16 cellular contexts compared by ENCODE assay signal in genomic region chr4:11004818-11005217, GRCh38.
DNase-seq lines count a peak whose midpoint lies in the region; FAIRE-seq and TF ChIP-seq lines count a peak whose summit lies in the region.
"Had no signal": no experiment of that assay in that cellular context is flagged by ENCODE, and none has a peak within 500 bp of the region (broad histone marks: within the 10 kb centered on the region; RNA-seq: fewer than 3 reads in every experiment).

No MANE protein-coding gene starts in this region.

- no peak overlapping the region for H3K27ac ChIP-seq in H1 (ENCODE audit: low read depth, low read length)
- peak overlapping the region; percentile 74 for H3K27ac ChIP-seq in thymus (ENCODE audit: low read depth)
- no peak overlapping the region for H3K27ac ChIP-seq in A673 (ENCODE audit: low read depth, low read length, poor library complexity, severe bottlenecking)
- H3K27ac ChIP-seq in tibial nerve = no peak overlapping the region
- H3K27ac ChIP-seq: C4-2B, HL-60 had no signal

- POLR2A ChIA-PET in H1 (lab: Charles Lee; ENCODE audit: partially characterized antibody) = no interaction called here
- POLR2A ChIA-PET in A673 (lab: Charles Lee; ENCODE audit: low non-redundant PET) = no interaction called here

- H4K20me1 ChIP-seq in Loucy (ENCODE audit: insufficient read depth, low read length, poor library complexity, severe bottlenecking) (no peaks in the 10 kb centered on the region), H1 (replicated peaks in 1 of 2; ENCODE audit: control insufficient read depth in 1 of 2, insufficient read depth in 2 of 2, low read length in 2 of 2) (no peaks in the 10 kb centered on the region)

- H2BK5ac ChIP-seq in H1 (ENCODE audit: low read depth, low read length) = no peak overlapping the region

- CTCF ChIA-PET in H1 (lab: Charles Lee; ENCODE audit: partially characterized antibody) (interaction anchor here (0.7 to 1.1 kb wide), 4 partner anchors 16 to 449 kb away, joined by 3 read pairs; no protein-coding TSS in a partner anchor), A673 (lab: Charles Lee) (no interaction called here)

- WGBS in H1 (ENCODE audit: extremely low coverage in 1 of 2, insufficient coverage in 1 of 2, insufficient read length in 1 of 2, insufficient replicate concordance in 2 of 2, low coverage in 1 of 2, low lambda C conversion rate in 2 of 2, missing lambda C conversion rate in 1 of 2), 2 experiments = 79% methylated on average over 6 of the region's 6 CpGs; no CpG with 5 or more reads in 1 of the 2 experiments
- WGBS in thymus = 92% methylated on average over 6 of the region's 6 CpGs
- 87 to 92% methylated on average over 6 of the region's 6 CpGs for WGBS in tibial nerve, 2 donors

- no peak overlapping the region for H3K18ac ChIP-seq in H1 (ENCODE audit: extremely low read depth, low read length)

- H2AK5ac ChIP-seq in H1 (ENCODE audit: low read depth, low read length) = no peak overlapping the region

- no peaks in the 10 kb centered on the region for H3K79me1 ChIP-seq in H1 (ENCODE audit: low read depth, low read length)

- H3K4me1 ChIP-seq in Loucy (ENCODE audit: insufficient read depth, low read length, poor library complexity, severe bottlenecking) = peaks cover 22% of the 10 kb centered on the region
- H3K4me1 ChIP-seq in H1 (replicated peaks in 1 of 4; ENCODE audit: control insufficient read depth in 3 of 4, insufficient read depth in 4 of 4, low read length in 3 of 4) = no peaks in the 10 kb centered on the region
- H3K4me1 ChIP-seq in thymus (ENCODE audit: control insufficient read depth, insufficient read depth, low read length) = peaks cover 24% of the 10 kb centered on the region
- no peaks in the 10 kb centered on the region for H3K4me1 ChIP-seq in A673 (ENCODE audit: insufficient read depth, low read length, poor library complexity, severe bottlenecking)
- peaks cover 0 to 13% (median 0%) of the 10 kb centered on the region in 4 donors for H3K4me1 ChIP-seq in tibial nerve
- H3K4me1 ChIP-seq: BE2C had no signal

- H4K8ac ChIP-seq in H1 (ENCODE audit: extremely low read depth, insufficient read depth, low read length) = no peak overlapping the region

- H2BK120ac ChIP-seq in H1 (replicated peaks; ENCODE audit: low read depth, low read length) = no peak overlapping the region

- H3F3A ChIP-seq in Loucy (ENCODE audit: low read depth) = no peaks in the 10 kb centered on the region

- H3K9ac ChIP-seq in Loucy (ENCODE audit: low read depth, low read length, poor library complexity, severe bottlenecking) (no peak overlapping the region), H1 (replicated peaks in 1 of 4; ENCODE audit: extremely low read depth in 1 of 4, low read depth in 3 of 4, low read length in 3 of 4) (no peak overlapping the region)

- H2AFZ ChIP-seq in Loucy (ENCODE audit: low read length) = no peak overlapping the region
- H2AFZ ChIP-seq in H1 (ENCODE audit: low read length) = no peak overlapping the region

- TF ChIP-seq EP300 in H1 (IDR thresholded peaks at IDR 0.05; ENCODE audit: borderline replicate concordance in 1 of 2, low read depth in 2 of 2, low read length in 2 of 2) (no peak), tibial nerve (IDR thresholded peaks at IDR 0.05) (no peak)

- no TSS peak for BruUV-seq in A673 (replicated peaks; lab: Mats Ljungman, UMichigan)

- no peak overlapping the region for H3K4ac ChIP-seq in H1 (replicated peaks; ENCODE audit: insufficient read length, low read depth, low read length)

- H3K23me2 ChIP-seq in H1 (ENCODE audit: low read depth, low read length) = no peaks in the 10 kb centered on the region

- no peak overlapping the region for H2BK20ac ChIP-seq in H1 (ENCODE audit: low read length)

- no peak overlapping the region for H3K56ac ChIP-seq in H1 (replicated peaks; ENCODE audit: insufficient read length, low read depth, low read length)

- H3K4me3 ChIP-seq in Loucy (ENCODE audit: low read length, poor library complexity, severe bottlenecking) = peak overlapping the region; percentile 10
- no peak overlapping the region for H3K4me3 ChIP-seq in H1 (ENCODE audit: extremely low read depth in 1 of 4, insufficient read depth in 2 of 4, low read depth in 3 of 4, low read length in 4 of 4)
- H3K4me3 ChIP-seq in thymus (ENCODE audit: low read length) = no peak overlapping the region
- no peak overlapping the region for H3K4me3 ChIP-seq in A673 (ENCODE audit: low read depth, low read length, poor library complexity, severe bottlenecking)
- no peak overlapping the region for H3K4me3 ChIP-seq in tibial nerve

- H3K14ac ChIP-seq in H1 (ENCODE audit: insufficient read length) = no peak overlapping the region

- TF ChIP-seq CTCF in Loucy (conservative IDR thresholded peaks at IDR 0.05; ENCODE audit: low read length) (no peak), H1 (IDR thresholded peaks at IDR 0.05; ENCODE audit: control extremely low read depth in 1 of 3, insufficient read depth in 1 of 3, low read depth in 1 of 3, low read length in 3 of 3) (no peak), A673 (conservative IDR thresholded peaks at IDR 0.05; ENCODE audit: low read depth, low read length) (no peak), tibial nerve (IDR thresholded peaks at IDR 0.05) (no peak)

- H3K79me2 ChIP-seq in Loucy (ENCODE audit: insufficient read depth, low read length) (no peaks in the 10 kb centered on the region), H1 (ENCODE audit: control insufficient read depth in 1 of 2, insufficient read depth in 2 of 2, low read length in 2 of 2) (no peaks in the 10 kb centered on the region)

- intact Hi-C loops in A673 (cut with micrococcal nuclease; ENCODE audit: unreplicated experiment) = no loop called here

- FAIRE-seq in H1 (lab: Jason Lieb, UNC) = no peak
- FAIRE-seq: D721Med had no signal

- DNase-seq in ELF-1 (ENCODE audit: low read depth, low spot score) = peak; percentile 6
- no peak for DNase-seq in H1 (ENCODE audit: low read depth in 1 of 2, low spot score in 2 of 2)
- no peak for DNase-seq in A673 (ENCODE audit: low spot score)
- DNase-seq in COLO668 (lab: John Stamatoyannopoulos, UW; ENCODE audit: unreplicated experiment) = no peak
- no peak for DNase-seq in tibial nerve (ENCODE audit: low spot score in 2 of 2)
- DNase-seq: BE2C; CD4-positive, alpha-beta memory T cell; COR-L47; DMS153; DMS79 treated with DMSO at 0.1 percent for 48 hours; GOT3 had no signal

- peak overlapping the region; percentile 37 for H3K4me2 ChIP-seq in Loucy (ENCODE audit: low read depth, low read length, poor library complexity, severe bottlenecking)
- no peak overlapping the region for H3K4me2 ChIP-seq in H1 (ENCODE audit: insufficient read depth in 1 of 2, low read depth in 2 of 2, low read length in 2 of 2)

- no peaks in the 10 kb centered on the region for H3K9me3 ChIP-seq in Loucy (ENCODE audit: insufficient read depth, low read depth, low read length)
- no peaks in the 10 kb centered on the region for H3K9me3 ChIP-seq in H1 (ENCODE audit: insufficient read depth in 2 of 2, low read depth in 1 of 2, low read length in 1 of 2)
- no peaks in the 10 kb centered on the region for H3K9me3 ChIP-seq in thymus (ENCODE audit: control insufficient read depth)
- H3K9me3 ChIP-seq in A673 (ENCODE audit: low read depth, low read length, poor library complexity, severe bottlenecking) = peaks cover 26% of the 10 kb centered on the region
- peaks cover 0 to 11% (median 0%) of the 10 kb centered on the region in 4 donors for H3K9me3 ChIP-seq in tibial nerve

- no peak for TF ChIP-seq POLR2A in H1 (IDR thresholded peaks at IDR 0.05; ENCODE audit: control extremely low read depth in 1 of 2, low read depth in 2 of 2, low read length in 2 of 2)
- no peak for TF ChIP-seq POLR2A in tibial nerve (IDR thresholded peaks at IDR 0.05)

- no peak overlapping the region for H2BK15ac ChIP-seq in H1 (ENCODE audit: low read length)

- peak; percentile 36 to 53; a peak in 3 of 4 replicates for TF ChIP-seq RAD21 in H1 (IDR thresholded peaks at IDR 0.05 in 1 of 2, conservative IDR thresholded peaks at IDR 0.05 in 1 of 2; ENCODE audit: low read depth in 2 of 2, low read length in 2 of 2)

- H4K91ac ChIP-seq in H1 (replicated peaks; ENCODE audit: insufficient read length, low read length) = no peak overlapping the region

- H2BK12ac ChIP-seq in H1 (ENCODE audit: low read depth, low read length) = no peak overlapping the region

- H3K27me3 ChIP-seq in Loucy (ENCODE audit: insufficient read depth, low read length, poor library complexity, severe bottlenecking) (no peaks in the 10 kb centered on the region), H1 (replicated peaks in 1 of 4; ENCODE audit: control insufficient read depth in 3 of 4, extremely low read depth in 1 of 4, insufficient read depth in 3 of 4, low read length in 3 of 4) (peaks cover 0 to 1% (median 0%) of the 10 kb centered on the region in 4 experiments; a peak in 1 of 7 replicates), thymus (ENCODE audit: control insufficient read depth, insufficient read depth) (no peaks in the 10 kb centered on the region), A673 (replicated peaks; ENCODE audit: insufficient read depth, low read depth, low read length, poor library complexity) (no peaks in the 10 kb centered on the region), tibial nerve (no peaks in the 10 kb centered on the region)
- H3K27me3 ChIP-seq: BE2C had no signal

- no peaks in the 10 kb centered on the region for H3K36me3 ChIP-seq in Loucy (ENCODE audit: insufficient read depth, low read length)
- no peaks in the 10 kb centered on the region for H3K36me3 ChIP-seq in H1 (ENCODE audit: control insufficient read depth in 2 of 4, insufficient read depth in 4 of 4, low read length in 3 of 4)
- H3K36me3 ChIP-seq in thymus (ENCODE audit: control insufficient read depth, insufficient read depth) = no peaks in the 10 kb centered on the region
- no peaks in the 10 kb centered on the region for H3K36me3 ChIP-seq in A673 (ENCODE audit: insufficient read depth, low read length, poor library complexity, severe bottlenecking)
- no peaks in the 10 kb centered on the region for H3K36me3 ChIP-seq in tibial nerve
- H3K36me3 ChIP-seq: BE2C had no signal

- H3K23ac ChIP-seq in H1 (ENCODE audit: insufficient read length) = no peak overlapping the region

- no peak overlapping the region for H4K5ac ChIP-seq in H1 (ENCODE audit: insufficient read length, low read depth, low read length)

- no peaks in the 10 kb centered on the region for H3K9me2 ChIP-seq in Loucy (replicated peaks; ENCODE audit: low read depth, low read length)

TF ChIP-seq in H1, 55 proteins besides CTCF, POLR2A, EP300 and RAD21 (continues in another document):
- TF ChIP-seq ZNF274 (IDR thresholded peaks at IDR 0.05; ENCODE audit: borderline replicate concordance, extremely low read depth, low read length) = no peak
- no peak for TF ChIP-seq RFX5 (IDR thresholded peaks at IDR 0.05; ENCODE audit: borderline replicate concordance, low read depth, low read length)
- TF ChIP-seq BRCA1 (IDR thresholded peaks at IDR 0.05; ENCODE audit: low read depth, low read length) = no peak
- TF ChIP-seq PHF8 (conservative IDR thresholded peaks at IDR 0.05; ENCODE audit: low read depth, low read length) = no peak
- no peak for TF ChIP-seq POLR2AphosphoS5 (IDR thresholded peaks at IDR 0.05; ENCODE audit: low read depth, low read length)
- TF ChIP-seq BACH1 (IDR thresholded peaks at IDR 0.05; ENCODE audit: low read length) = no peak
- no peak for TF ChIP-seq KDM5A (IDR thresholded peaks at IDR 0.05; ENCODE audit: low read length)
- TF ChIP-seq TEAD4 (IDR thresholded peaks at IDR 0.05; ENCODE audit: low read depth, low read length) = no peak
- TF ChIP-seq SRF (IDR thresholded peaks at IDR 0.05; ENCODE audit: low read depth, low read length) = no peak
